Comparison of ENCODE assay signal across 14 cellular contexts in the genomic region with DNA sequence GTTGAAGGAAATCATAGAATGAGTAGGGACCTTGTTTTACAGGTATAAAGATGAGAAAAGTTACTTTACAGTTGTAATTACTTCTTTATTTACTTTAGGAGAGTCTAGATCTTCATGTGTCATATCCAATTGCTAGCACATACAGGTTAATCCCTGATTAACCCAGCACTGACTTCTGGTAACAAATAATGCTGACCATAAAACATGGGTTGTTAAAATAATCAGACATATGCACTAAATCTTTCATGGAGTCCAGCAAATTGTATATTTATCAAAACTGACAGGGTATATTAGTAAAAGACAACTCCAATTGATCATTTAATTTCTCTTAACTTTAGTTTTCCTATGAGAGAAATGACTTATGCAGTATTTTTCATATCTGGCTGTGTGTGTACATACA.
DNase-seq lines count a peak whose midpoint lies in the region; ATAC-seq, FAIRE-seq and TF ChIP-seq lines count a peak whose summit lies in the region.
"Had no signal": no experiment of that assay in that cellular context is flagged by ENCODE, and none has a peak within 500 bp of the region (broad histone marks: within the 10 kb centered on the region; RNA-seq: fewer than 3 reads in every experiment).

No MANE protein-coding gene starts in this region.

- peak; percentile 62 for FAIRE-seq in small intestine (lab: Jason Lieb, UNC)

- ATAC-seq in HG03196 (IDR thresholded peaks at IDR 0.05; ENCODE audit: unreplicated experiment) (no peak), GM21737 (IDR thresholded peaks at IDR 0.05; ENCODE audit: unreplicated experiment) (no peak)

- no peaks in the 10 kb centered on the region for H3K9me3 Mint-ChIP-seq in T-helper 2 cell treated with Interferon-gamma antibody and Interleukin-4, amounts not matched to agents 5 μg/mL and 100 μg/mL, for 36 hours
- no peaks in the 10 kb centered on the region for H3K9me3 Mint-ChIP-seq in HFFc6

- no peak for TF ChIP-seq CTCF in HFFc6 (IDR thresholded peaks at IDR 0.05)
- TF ChIP-seq CTCF in fibroblast of villous mesenchyme (IDR thresholded peaks at IDR 0.05; ENCODE audit: insufficient read depth, low read depth, low read length): no peak

- H3K27me3 Mint-ChIP-seq in T-helper 2 cell treated with Interferon-gamma antibody and Interleukin-4, amounts not matched to agents 5 μg/mL and 100 μg/mL, for 36 hours (ENCODE audit: low read depth): peaks cover 5% of the 10 kb centered on the region
- no peaks in the 10 kb centered on the region for H3K27me3 Mint-ChIP-seq in HFFc6 (ENCODE audit: insufficient read depth)

- H3K4me3 ChIP-seq in fibroblast of villous mesenchyme (ENCODE audit: low read depth, low read length): no peak overlapping the region
- no peak overlapping the region for H3K4me3 ChIP-seq in small intestine (ENCODE audit: low read depth in 1 of 2, low read length in 2 of 2)
- H3K4me3 ChIP-seq: BLaER1 treated with 17β-estradiol and CSF1 and Interleukin-3, amounts not matched to agents 10 nM and 100 nM had no signal

- peaks cover 1% of the 10 kb centered on the region for H3K36me3 Mint-ChIP-seq in T-helper 2 cell treated with Interferon-gamma antibody and Interleukin-4, amounts not matched to agents 5 μg/mL and 100 μg/mL, for 36 hours (ENCODE audit: low read depth)
- H3K36me3 Mint-ChIP-seq in HFFc6 (ENCODE audit: low read depth): no peaks in the 10 kb centered on the region
- H3K36me3 Mint-ChIP-seq: CD4-positive, CD25-positive, alpha-beta regulatory T cell had no signal

- H3K27ac ChIP-seq in small intestine (ENCODE audit: low read depth in 1 of 2, low read length in 1 of 2): no peak overlapping the region
- H3K27ac ChIP-seq: BLaER1 treated with 17β-estradiol and CSF1 and Interleukin-3, amounts not matched to agents 10 nM and 100 nM had no signal

- H3K27ac Mint-ChIP-seq in T-helper 2 cell treated with Interferon-gamma antibody and Interleukin-4, amounts not matched to agents 5 μg/mL and 100 μg/mL, for 36 hours: peak overlapping the region; percentile 21
- H3K27ac Mint-ChIP-seq in HFFc6: peak overlapping the region; percentile 16; the same call in 1 of the 2 replicates
- H3K27ac Mint-ChIP-seq: CD4-positive, CD25-positive, alpha-beta regulatory T cell had no signal

- DNase-seq in T-helper 2 cell treated with Interferon-gamma antibody and Interleukin-4, amounts not matched to agents 5 μg/mL and 100 μg/mL, for 36 hours (ENCODE audit: low spot score): no peak
- DNase-seq in T-helper 2 cell: no peak
- no peak for DNase-seq in HFFc6
- peak; percentile 82 for DNase-seq in fibroblast of villous mesenchyme (ENCODE audit: low read depth)
- DNase-seq in small intestine: no peak
- no peak for DNase-seq in NCI-H1694 (lab: John Stamatoyannopoulos, UW)
- DNase-seq: ACHN; CD4-positive, CD25-positive, alpha-beta regulatory T cell; DMS53; GF-D8; HCEC 1CT had no signal

- no peaks in the 10 kb centered on the region for H3K9me3 ChIP-seq in small intestine (ENCODE audit: control insufficient read depth, low read depth)
- H3K9me3 ChIP-seq: BLaER1 treated with 17β-estradiol and CSF1 and Interleukin-3, amounts not matched to agents 10 nM and 100 nM had no signal

- no peaks in the 10 kb centered on the region for H3K27me3 ChIP-seq in small intestine (ENCODE audit: control insufficient read depth in 2 of 2, insufficient read depth in 2 of 2, low read length in 2 of 2)
- H3K27me3 ChIP-seq: BLaER1 treated with 17β-estradiol and CSF1 and Interleukin-3, amounts not matched to agents 10 nM and 100 nM had no signal

- no peak overlapping the region for H3K4me3 Mint-ChIP-seq in T-helper 2 cell treated with Interferon-gamma antibody and Interleukin-4, amounts not matched to agents 5 μg/mL and 100 μg/mL, for 36 hours
- H3K4me3 Mint-ChIP-seq in HFFc6: no peak overlapping the region
- H3K4me3 Mint-ChIP-seq: CD4-positive, CD25-positive, alpha-beta regulatory T cell had no signal

- no peaks in the 10 kb centered on the region for H3K36me3 ChIP-seq in small intestine (ENCODE audit: control insufficient read depth in 2 of 2, insufficient read depth in 2 of 2, low read length in 2 of 2)
- H3K36me3 ChIP-seq: BLaER1 treated with 17β-estradiol and CSF1 and Interleukin-3, amounts not matched to agents 10 nM and 100 nM had no signal

- peaks cover 45% of the 10 kb centered on the region for H3K4me1 Mint-ChIP-seq in T-helper 2 cell treated with Interferon-gamma antibody and Interleukin-4, amounts not matched to agents 5 μg/mL and 100 μg/mL, for 36 hours (ENCODE audit: low read depth)
- peaks cover 53% of the 10 kb centered on the region for H3K4me1 Mint-ChIP-seq in HFFc6 (ENCODE audit: low read depth)

- H3K4me1 ChIP-seq in small intestine (ENCODE audit: control insufficient read depth in 2 of 2, insufficient read depth in 1 of 2, low read depth in 1 of 2, low read length in 1 of 2): peaks cover 0 to 4% of the 10 kb centered on the region in 2 donors
